ENCODE assay signal across 8 cellular contexts in genomic region chr2:120346034-120346666, GRCh38. TPM values are rescaled to one million over a fixed set of nuclear protein-coding genes. Genes with fewer than 3 reads are reported as not detected.
DNase-seq lines count a peak whose midpoint lies in the region; ATAC-seq and TF ChIP-seq lines count a peak whose summit lies in the region.

INHBB (plus strand) TSS chr2:120346136; CDS start chr2:120346189, 53 bp downstream.

- no peak within 1 kb of the TSS for H2BK15ac ChIP-seq in mesenchymal stem cell (ENCODE audit: low read depth, poor library complexity, severe bottlenecking)

- H4K20me1 ChIP-seq in mammary epithelial cell (ENCODE audit: insufficient read depth, low read length): peaks cover 7% of the 10 kb centered on the region

- in situ Hi-C loops in mammary epithelial cell (cut with MboI; ENCODE audit: low sequenced_read_pairs in 2 of 2): loop anchor here in 1 of 2 donors (10.0 to 25.0 kb wide), 2 partner anchors 191 to 339 kb away; no protein-coding TSS in a partner anchor

- H2BK120ac ChIP-seq in mesenchymal stem cell (ENCODE audit: low read depth, low read length): no peak within 1 kb of the TSS

- H3K27ac ChIP-seq in mammary epithelial cell (ENCODE audit: insufficient read depth, low read depth, low read length) (no peak within 1 kb of the TSS), mesenchymal stem cell (ENCODE audit: low read length, poor library complexity, severe bottlenecking) (no peak within 1 kb of the TSS)

- DNase-seq in AG10803 (ENCODE audit: low read depth) (peak; percentile 20), HuH-7 (ENCODE audit: low spot score) (peak; percentile 40), mammary epithelial cell (no peak), mesenchymal stem cell (no peak), ureter (ENCODE audit: low spot score) (no peak), NCI-H1048 (lab: John Stamatoyannopoulos, UW) (no peak)
- no peak for DNase-seq in activated CD4-positive, CD25-positive, alpha-beta regulatory T cell treated with anti-CD3 and anti-CD28 coated beads, Interleukin-2, amount 50 U/mL, for 72 hours

- H3K9ac ChIP-seq in mammary epithelial cell (ENCODE audit: insufficient read depth, low read length) (no peak within 1 kb of the TSS), mesenchymal stem cell (ENCODE audit: low read length) (no peak within 1 kb of the TSS)

- H4K91ac ChIP-seq in mesenchymal stem cell (ENCODE audit: low read length): no peak within 1 kb of the TSS

- H3K79me2 ChIP-seq in mammary epithelial cell (ENCODE audit: insufficient read depth, low read length): no peaks in the 10 kb centered on the region

- no peak within 1 kb of the TSS for H2AK5ac ChIP-seq in mesenchymal stem cell (ENCODE audit: low read length, severe bottlenecking)

- 0% methylated on average over 12 of the region's 97 CpGs for WGBS in mammary epithelial cell (ENCODE audit: low coverage, missing lambda C conversion rate)
- 4% methylated on average over 31 of the region's 97 CpGs for WGBS in mesenchymal stem cell

- peaks cover 44% of the 10 kb centered on the region for H3K27me3 ChIP-seq in mammary epithelial cell (ENCODE audit: insufficient read depth, low read length)
- H3K27me3 ChIP-seq in mesenchymal stem cell (ENCODE audit: control insufficient read depth in 1 of 2, insufficient read depth in 1 of 2, low read length in 2 of 2): peaks cover 74 to 77% of the 10 kb centered on the region in 2 experiments

- no peak for TF ChIP-seq CTCF in AG10803 (conservative IDR thresholded peaks at IDR 0.05; ENCODE audit: low read length)
- no peak for TF ChIP-seq CTCF in mammary epithelial cell (conservative IDR thresholded peaks at IDR 0.05 in 1 of 2, IDR thresholded peaks at IDR 0.05 in 1 of 2; ENCODE audit: extremely low read depth in 1 of 2, insufficient read depth in 1 of 2, low read depth in 1 of 2, low read length in 2 of 2)

- no peak within 1 kb of the TSS for H3K14ac ChIP-seq in mesenchymal stem cell (ENCODE audit: low read length in 2 of 2)

- H2BK5ac ChIP-seq in mesenchymal stem cell (ENCODE audit: low read depth, low read length, poor library complexity, severe bottlenecking): no peak within 1 kb of the TSS

- H3K4me3 ChIP-seq in AG10803 (ENCODE audit: low read length): peak within 1 kb of the TSS; percentile 51
- peak within 1 kb of the TSS in 2 of 3 experiments; percentile 32 to 38 for H3K4me3 ChIP-seq in mammary epithelial cell (replicated peaks in 1 of 3; ENCODE audit: insufficient read depth in 1 of 3, low read depth in 2 of 3, low read length in 3 of 3)
- peak within 1 kb of the TSS; percentile 43 to 53 for H3K4me3 ChIP-seq in mesenchymal stem cell (ENCODE audit: insufficient read depth in 1 of 2, low read depth in 1 of 2, low read length in 2 of 2)

- H3K23ac ChIP-seq in mesenchymal stem cell (ENCODE audit: low read length in 2 of 2): peak within 1 kb of the TSS in 1 of 2 experiments; percentile 37

- no peak for ATAC-seq in HG02623 (IDR thresholded peaks at IDR 0.05; ENCODE audit: unreplicated experiment)

- no peaks in the 10 kb centered on the region for H3K36me3 ChIP-seq in mammary epithelial cell (ENCODE audit: insufficient read depth, low read length)
- no peaks in the 10 kb centered on the region for H3K36me3 ChIP-seq in mesenchymal stem cell (ENCODE audit: control insufficient read depth in 1 of 2, insufficient read depth in 2 of 2, low read depth in 1 of 2, low read length in 2 of 2)

- H3K4me2 ChIP-seq in mammary epithelial cell (ENCODE audit: insufficient read depth, low read depth, low read length): peak within 1 kb of the TSS; percentile 84
- H3K4me2 ChIP-seq in mesenchymal stem cell (ENCODE audit: low read length, poor library complexity, severe bottlenecking): peak within 1 kb of the TSS; percentile 96

- CTCF ChIA-PET in mammary epithelial cell (lab: Charles Lee; ENCODE audit: low non-redundant PET): interaction anchor here (0.5 kb wide), 1 partner anchor 726 kb away, joined by 3 read pairs; no protein-coding TSS in a partner anchor

- no peak within 1 kb of the TSS for H3K4ac ChIP-seq in mesenchymal stem cell (ENCODE audit: low read depth in 1 of 2, low read length in 2 of 2)

- H3K9me3 ChIP-seq in mammary epithelial cell (replicated peaks; ENCODE audit: insufficient read depth, low read length) (no peaks in the 10 kb centered on the region), mesenchymal stem cell (ENCODE audit: control insufficient read depth, low read length) (no peaks in the 10 kb centered on the region)

- no peaks in the 10 kb centered on the region for H3K79me1 ChIP-seq in mesenchymal stem cell (replicated peaks; ENCODE audit: low read length, poor library complexity, severe bottlenecking)

- BruUV-seq in mammary epithelial cell (replicated peaks; lab: Mats Ljungman, UMichigan): no TSS peak

- no peak within 1 kb of the TSS for H4K8ac ChIP-seq in mesenchymal stem cell (ENCODE audit: low read length)

- H3K4me1 ChIP-seq in mammary epithelial cell (ENCODE audit: insufficient read depth, low read length): peaks cover 23% of the 10 kb centered on the region
- peaks cover 41% of the 10 kb centered on the region for H3K4me1 ChIP-seq in mesenchymal stem cell (ENCODE audit: control insufficient read depth, insufficient read depth, low read depth, low read length)

- dilution Hi-C loops in mammary epithelial cell (cut with HindIII; ENCODE audit: low sequenced_read_pairs): no loop called here

- no peak within 1 kb of the TSS for H3K18ac ChIP-seq in mesenchymal stem cell (ENCODE audit: low read depth in 1 of 2, low read length in 2 of 2)

- intact Hi-C loops in mammary epithelial cell (cut with micrococcal nuclease): loop anchor here (10.0 kb wide), 1 partner anchor 109 kb away; no protein-coding TSS in a partner anchor

- H2BK12ac ChIP-seq in mesenchymal stem cell (ENCODE audit: low read length in 2 of 2): no peak within 1 kb of the TSS

- H2AFZ ChIP-seq in mammary epithelial cell (ENCODE audit: low read depth, low read length): peak within 1 kb of the TSS; percentile 52
- no peak within 1 kb of the TSS for H2AFZ ChIP-seq in mesenchymal stem cell (ENCODE audit: low read depth, low read length)

RNA-seq across cellular contexts. Expression of gene INHBB, which starts in this region (rescaled TPM):
- total RNA-seq in mammary epithelial cell (under 1 TPM in 1 of 2 donors, not detected in 1; 0.67 TPM), ureter (10.8 TPM)
- 0.02 TPM for polyA plus RNA-seq in mammary epithelial cell
- polyA minus RNA-seq in mammary epithelial cell: not detected
- 0.01 TPM for polyA plus RNA-seq in mesenchymal stem cell (2013, experiment 1 of 2)
- polyA plus RNA-seq in mesenchymal stem cell (2013, experiment 2 of 2): 0.01 TPM

Comparison
In these comparisons a context has a peak if more than half of its experiments do, and no peak if none do; other contexts are left out.
1. DNase-seq: peak in AG10803 (single experiment) and HuH-7 (single experiment); none in mammary epithelial cell (single experiment), mesenchymal stem cell (single experiment), ureter (single experiment), activated CD4-positive, CD25-positive, alpha-beta regulatory T cell treated with anti-CD3 and anti-CD28 coated beads, Interleukin-2, amount 50 U/mL, for 72 hours (single experiment) and NCI-H1048 (single experiment).
2. Peak in every context shown above with its lines, with median percentiles within 50 percentile points of each other: H3K4me3 ChIP-seq.